In the genomic region with DNA sequence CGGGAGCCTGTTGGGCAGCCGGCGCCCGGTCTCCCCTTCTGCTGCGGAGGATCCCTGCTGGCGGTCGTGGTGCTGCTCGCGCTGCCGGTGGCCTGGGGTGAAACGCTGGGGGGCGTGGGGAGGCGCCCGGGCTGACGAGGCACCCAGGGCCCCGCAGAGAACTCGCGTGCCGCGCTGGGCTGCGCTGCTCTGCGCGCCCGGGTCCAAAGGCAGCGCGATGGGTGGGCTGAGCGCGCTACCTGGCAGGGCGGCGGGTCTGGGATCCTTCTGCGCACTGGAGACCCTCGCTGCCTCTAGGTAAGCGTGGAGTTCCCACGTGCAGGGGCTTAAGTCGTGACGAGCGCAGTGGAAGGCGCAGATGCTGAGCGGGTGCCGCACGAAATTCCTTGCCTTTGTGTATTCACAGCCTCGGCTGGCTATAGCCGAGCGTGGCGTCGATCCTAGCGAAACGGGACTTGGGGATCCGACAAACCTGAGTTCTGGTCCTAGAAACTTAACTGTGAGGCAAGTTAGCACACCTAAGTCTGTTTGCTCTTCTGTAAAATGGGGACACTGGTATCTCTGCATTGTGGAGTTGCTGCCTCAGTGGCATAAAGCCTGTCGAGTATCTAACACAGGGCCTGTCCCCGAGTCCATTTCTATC, we compare ENCODE assay signal across 3 cellular contexts.
TF ChIP-seq lines count a peak whose summit lies in the region.

No MANE protein-coding gene starts in this region.

TF ChIP-seq in SK-N-SH treated with all-trans-retinoic acid at 6 μM for 48 hours, 23 proteins besides CTCF, POLR2A, EP300 and RAD21 (continued from another document and continues in another):
- TF ChIP-seq GLIS3 (CRISPR knock-in tag; IDR thresholded peaks at IDR 0.05): no peak
- TF ChIP-seq ZNF70 (CRISPR knock-in tag; IDR thresholded peaks at IDR 0.05): no peak
- TF ChIP-seq SNAI2 (CRISPR knock-in tag; IDR thresholded peaks at IDR 0.05): no peak
- TF ChIP-seq CSDC2 (CRISPR knock-in tag; IDR thresholded peaks at IDR 0.05): no peak
- TF ChIP-seq, protein P1, sequence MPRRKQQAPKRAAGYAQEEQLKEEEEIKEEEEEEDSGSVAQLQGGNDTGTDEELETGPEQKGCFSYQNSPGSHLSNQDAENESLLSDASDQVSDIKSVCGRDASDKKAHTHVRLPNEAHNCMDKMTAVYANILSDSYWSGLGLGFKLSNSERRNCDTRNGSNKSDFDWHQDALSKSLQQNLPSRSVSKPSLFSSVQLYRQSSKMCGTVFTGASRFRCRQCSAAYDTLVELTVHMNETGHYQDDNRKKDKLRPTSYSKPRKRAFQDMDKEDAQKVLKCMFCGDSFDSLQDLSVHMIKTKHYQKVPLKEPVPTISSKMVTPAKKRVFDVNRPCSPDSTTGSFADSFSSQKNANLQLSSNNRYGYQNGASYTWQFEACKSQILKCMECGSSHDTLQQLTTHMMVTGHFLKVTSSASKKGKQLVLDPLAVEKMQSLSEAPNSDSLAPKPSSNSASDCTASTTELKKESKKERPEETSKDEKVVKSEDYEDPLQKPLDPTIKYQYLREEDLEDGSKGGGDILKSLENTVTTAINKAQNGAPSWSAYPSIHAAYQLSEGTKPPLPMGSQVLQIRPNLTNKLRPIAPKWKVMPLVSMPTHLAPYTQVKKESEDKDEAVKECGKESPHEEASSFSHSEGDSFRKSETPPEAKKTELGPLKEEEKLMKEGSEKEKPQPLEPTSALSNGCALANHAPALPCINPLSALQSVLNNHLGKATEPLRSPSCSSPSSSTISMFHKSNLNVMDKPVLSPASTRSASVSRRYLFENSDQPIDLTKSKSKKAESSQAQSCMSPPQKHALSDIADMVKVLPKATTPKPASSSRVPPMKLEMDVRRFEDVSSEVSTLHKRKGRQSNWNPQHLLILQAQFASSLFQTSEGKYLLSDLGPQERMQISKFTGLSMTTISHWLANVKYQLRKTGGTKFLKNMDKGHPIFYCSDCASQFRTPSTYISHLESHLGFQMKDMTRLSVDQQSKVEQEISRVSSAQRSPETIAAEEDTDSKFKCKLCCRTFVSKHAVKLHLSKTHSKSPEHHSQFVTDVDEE (CRISPR knock-in tag; IDR thresholded peaks at IDR 0.05): no peak
- TF ChIP-seq ZNF565 (CRISPR knock-in tag; conservative IDR thresholded peaks at IDR 0.05; ENCODE audit: low read depth): no peak
- no peak for TF ChIP-seq ESRRG (CRISPR knock-in tag; IDR thresholded peaks at IDR 0.05)
- no peak for TF ChIP-seq ZFP3 (CRISPR knock-in tag; IDR thresholded peaks at IDR 0.05)
- no peak for TF ChIP-seq TOX (CRISPR knock-in tag; IDR thresholded peaks at IDR 0.05; ENCODE audit: borderline replicate concordance)
- no peak for TF ChIP-seq OSR1 (CRISPR knock-in tag; IDR thresholded peaks at IDR 0.05)
- TF ChIP-seq PPARA (CRISPR knock-in tag; IDR thresholded peaks at IDR 0.05; ENCODE audit: borderline replicate concordance): no peak
- no peak for TF ChIP-seq ZNF8 (CRISPR knock-in tag; IDR thresholded peaks at IDR 0.05)
- TF ChIP-seq, protein P2, sequence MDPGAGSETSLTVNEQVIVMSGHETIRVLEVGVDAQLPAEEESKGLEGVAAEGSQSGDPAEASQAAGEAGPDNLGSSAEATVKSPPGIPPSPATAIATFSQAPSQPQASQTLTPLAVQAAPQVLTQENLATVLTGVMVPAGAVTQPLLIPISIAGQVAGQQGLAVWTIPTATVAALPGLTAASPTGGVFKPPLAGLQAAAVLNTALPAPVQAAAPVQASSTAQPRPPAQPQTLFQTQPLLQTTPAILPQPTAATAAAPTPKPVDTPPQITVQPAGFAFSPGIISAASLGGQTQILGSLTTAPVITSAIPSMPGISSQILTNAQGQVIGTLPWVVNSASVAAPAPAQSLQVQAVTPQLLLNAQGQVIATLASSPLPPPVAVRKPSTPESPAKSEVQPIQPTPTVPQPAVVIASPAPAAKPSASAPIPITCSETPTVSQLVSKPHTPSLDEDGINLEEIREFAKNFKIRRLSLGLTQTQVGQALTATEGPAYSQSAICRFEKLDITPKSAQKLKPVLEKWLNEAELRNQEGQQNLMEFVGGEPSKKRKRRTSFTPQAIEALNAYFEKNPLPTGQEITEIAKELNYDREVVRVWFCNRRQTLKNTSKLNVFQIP (CRISPR knock-in tag; IDR thresholded peaks at IDR 0.05; ENCODE audit: borderline replicate concordance, low read depth): no peak

TF ChIP-seq in SK-N-SH, 30 proteins besides CTCF, POLR2A, EP300 and RAD21 (continued from another document):
- TF ChIP-seq POLR2AphosphoS5 (IDR thresholded peaks at IDR 0.05; ENCODE audit: low read depth, low read length): no peak
- no peak for TF ChIP-seq MXI1 (IDR thresholded peaks at IDR 0.05; ENCODE audit: low read depth, low read length)
- TF ChIP-seq SIN3A (IDR thresholded peaks at IDR 0.05; ENCODE audit: borderline replicate concordance, low read depth, low read length): no peak
- no peak for TF ChIP-seq FOXM1 (IDR thresholded peaks at IDR 0.05; ENCODE audit: low read depth)
- no peak for TF ChIP-seq RCOR1 (IDR thresholded peaks at IDR 0.05; ENCODE audit: low read length)

TF ChIP-seq in WTC11, 78 proteins besides CTCF, POLR2A, EP300 and RAD21 (continued from another document):
- TF ChIP-seq FOXP4 (CRISPR knock-in tag; IDR thresholded peaks at IDR 0.05) (no peak), ARID4B (CRISPR knock-in tag; IDR thresholded peaks at IDR 0.05; ENCODE audit: borderline replicate concordance) (no peak), ZNF219 (CRISPR knock-in tag; IDR thresholded peaks at IDR 0.05; ENCODE audit: borderline replicate concordance) (no peak), HMGA2 (CRISPR knock-in tag; IDR thresholded peaks at IDR 0.05) (no peak), PREB (CRISPR knock-in tag; IDR thresholded peaks at IDR 0.05; ENCODE audit: borderline replicate concordance) (no peak), TEAD4 (CRISPR knock-in tag; IDR thresholded peaks at IDR 0.05) (no peak), CBFB (CRISPR knock-in tag; IDR thresholded peaks at IDR 0.05; ENCODE audit: low read depth) (no peak), SMAD3 (CRISPR knock-in tag; IDR thresholded peaks at IDR 0.05; ENCODE audit: borderline replicate concordance) (no peak), ZNF512 (CRISPR knock-in tag; IDR thresholded peaks at IDR 0.05; ENCODE audit: borderline replicate concordance) (no peak), CDX4 (CRISPR knock-in tag; IDR thresholded peaks at IDR 0.05; ENCODE audit: borderline replicate concordance) (no peak), RORB (CRISPR knock-in tag; IDR thresholded peaks at IDR 0.05) (no peak), ELF4 (CRISPR knock-in tag; IDR thresholded peaks at IDR 0.05; ENCODE audit: low read depth) (no peak), CREB1 (CRISPR knock-in tag; IDR thresholded peaks at IDR 0.05) (no peak), ZNF138 (CRISPR knock-in tag; conservative IDR thresholded peaks at IDR 0.05) (no peak), IRF2 (CRISPR knock-in tag; IDR thresholded peaks at IDR 0.05; ENCODE audit: borderline replicate concordance, low read depth) (no peak), ZNF263 (CRISPR knock-in tag; IDR thresholded peaks at IDR 0.05; ENCODE audit: low read depth) (no peak)
